Comparison of ENCODE assay signal across 22 cellular contexts in genomic region chr11:33645686-33646085, GRCh38. TPM values are rescaled to one million over a fixed set of nuclear protein-coding genes. Genes with fewer than 3 reads are reported as not detected.
"Had no signal": no experiment of that assay in that cellular context is flagged by ENCODE, and none has a peak within 500 bp of the region (broad histone marks: within the 10 kb centered on the region; RNA-seq: fewer than 3 reads in every experiment).

No MANE protein-coding gene starts in this region.

- H3K9me3 ChIP-seq: heart right ventricle, sigmoid colon, testis, tibial nerve had no signal

- H3K4me3 ChIP-seq: coronary artery, heart right ventricle, sigmoid colon, skin epidermis, testis, tibial nerve had no signal

- DNase-seq: effector CD8-positive, alpha-beta T cell; heart right ventricle; hypothalamus; kidney glomerular epithelial cell; mesendoderm; naive B cell; sigmoid colon; stimulated activated CD4-positive, alpha-beta T cell treated with anti-CD3 and anti-CD28 coated beads, Interleukin-2, amount 100 ng/mL, for 24 hours; stimulated activated CD4-positive, alpha-beta T cell treated with anti-CD3 and anti-CD28 coated beads, Interleukin-4, amount 100 ng/mL, for 4 hours; stimulated activated naive B cell treated with anti-CD40 and anti-IgM and Interleukin-4, amounts not matched to agents 10 μg/mL and 1 μg/mL and 100 μg/mL, for 72 hours; stimulated activated naive CD8-positive, alpha-beta T cell treated with anti-CD3 and anti-CD28 coated beads, Interleukin-15, amount 100 ng/mL, for 72 hours; testis had no signal

- H3K27ac ChIP-seq: coronary artery, heart right ventricle, sigmoid colon, skin epidermis, testis, tibial nerve had no signal

- H3K27me3 ChIP-seq: heart right ventricle, sigmoid colon, testis, tibial nerve had no signal

- ATAC-seq: esophagus mucosa; stimulated activated naive B cell treated with anti-CD40 and anti-IgM and Interleukin-4, amounts not matched to agents 10 μg/mL and 1 μg/mL and 100 μg/mL, for 72 hours; stimulated activated naive CD8-positive, alpha-beta T cell treated with anti-CD3 and anti-CD28 coated beads, Interleukin-15, amount 100 ng/mL, for 72 hours had no signal

- H3K36me3 ChIP-seq: heart right ventricle, sigmoid colon had no signal

- H3K4me1 ChIP-seq: sigmoid colon, tibial nerve had no signal

RNA-seq across cellular contexts. Expression of gene C11orf91, which starts 54.9 kb away (rescaled TPM):
- total RNA-seq: dermis microvascular lymphatic vessel endothelial cell, fibroblast of lung, frontal cortex, liver, lung microvascular endothelial cell, omental fat pad, sigmoid colon, tibial nerve had no signal
- polyA plus RNA-seq: liver, sigmoid colon had no signal
